In genomic region chr2:205025580-205026240, GRCh38 we compare ENCODE assay signal across 10 cellular contexts.
DNase-seq lines count a peak whose midpoint lies in the region; ATAC-seq and TF ChIP-seq lines count a peak whose summit lies in the region.
"Had no signal": no experiment of that assay in that cellular context is flagged by ENCODE, and none has a peak within 500 bp of the region (broad histone marks: within the 10 kb centered on the region; RNA-seq: fewer than 3 reads in every experiment).

No MANE protein-coding gene starts in this region.

- peaks cover 16% of the 10 kb centered on the region for H3K4me1 ChIP-seq in left ventricle myocardium inferior

- H3K9me3 Mint-ChIP-seq in activated CD4-positive, alpha-beta T cell treated with anti-CD3 and anti-CD28 coated beads for 36 hours (ENCODE audit: low read depth) = no peaks in the 10 kb centered on the region
- peaks cover 12% of the 10 kb centered on the region for H3K9me3 Mint-ChIP-seq in activated T-helper 2 cell treated with anti-CD3 and anti-CD28 coated beads, Interferon-gamma antibody, Interleukin-2, Interleukin-4, amounts not matched to agents 10 μg/mL and 5 μg/mL and 100 μg/mL, durations not matched to agents 14 hours and 24 hours and 36 hours
- H3K9me3 Mint-ChIP-seq in activated CD8-positive, alpha-beta memory T cell treated with anti-CD3 and anti-CD28 coated beads, Interleukin-2, amount 10 ng/mL, durations not matched to agents 7 days and 5 days (ENCODE audit: low read depth) = no peaks in the 10 kb centered on the region

- H3K27ac ChIP-seq in left ventricle myocardium inferior (replicated peaks) (peak overlapping the region; percentile 35), temporal lobe (ENCODE audit: low read depth, low read length) (peak overlapping the region; percentile 66)

- H3K27ac Mint-ChIP-seq in activated CD4-positive, alpha-beta T cell treated with anti-CD3 and anti-CD28 coated beads for 36 hours = peak overlapping the region; percentile 52
- H3K27ac Mint-ChIP-seq in activated T-helper 2 cell treated with anti-CD3 and anti-CD28 coated beads, Interferon-gamma antibody, Interleukin-2, Interleukin-4, amounts not matched to agents 10 μg/mL and 5 μg/mL and 100 μg/mL, durations not matched to agents 14 hours and 24 hours and 36 hours = peak overlapping the region; percentile 43
- H3K27ac Mint-ChIP-seq in activated CD8-positive, alpha-beta memory T cell treated with anti-CD3 and anti-CD28 coated beads, Interleukin-2, amount 10 ng/mL, durations not matched to agents 7 days and 5 days = no peak overlapping the region

- no peaks in the 10 kb centered on the region for H3K9me3 ChIP-seq in left ventricle myocardium inferior (replicated peaks)

- no peak for DNase-seq in activated CD4-positive, alpha-beta T cell treated with anti-CD3 and anti-CD28 coated beads for 36 hours
- no peak for DNase-seq in activated CD4-positive, alpha-beta T cell treated with anti-CD3 and anti-CD28 coated beads for 4 hours
- no peak for DNase-seq in activated T-helper 2 cell treated with anti-CD3 and anti-CD28 coated beads, Interferon-gamma antibody, Interleukin-2, Interleukin-4, amounts not matched to agents 10 μg/mL and 5 μg/mL and 100 μg/mL, durations not matched to agents 14 hours and 24 hours and 36 hours (ENCODE audit: low spot score)
- no peak for DNase-seq in left ventricle myocardium inferior
- DNase-seq in activated CD8-positive, alpha-beta memory T cell treated with anti-CD3 and anti-CD28 coated beads, Interleukin-2, amount 10 ng/mL, durations not matched to agents 7 days and 5 days = no peak
- no peak for DNase-seq in inferior parietal cortex (ENCODE audit: extremely low spot score)
- DNase-seq: H7, NCI-H526 had no signal

- H3K27me3 Mint-ChIP-seq in activated CD4-positive, alpha-beta T cell treated with anti-CD3 and anti-CD28 coated beads for 36 hours = no peaks in the 10 kb centered on the region
- no peaks in the 10 kb centered on the region for H3K27me3 Mint-ChIP-seq in activated T-helper 2 cell treated with anti-CD3 and anti-CD28 coated beads, Interferon-gamma antibody, Interleukin-2, Interleukin-4, amounts not matched to agents 10 μg/mL and 5 μg/mL and 100 μg/mL, durations not matched to agents 14 hours and 24 hours and 36 hours (ENCODE audit: low read depth)
- H3K27me3 Mint-ChIP-seq in activated CD8-positive, alpha-beta memory T cell treated with anti-CD3 and anti-CD28 coated beads, Interleukin-2, amount 10 ng/mL, durations not matched to agents 7 days and 5 days = no peaks in the 10 kb centered on the region

- CTCF ChIA-PET in activated CD4-positive, alpha-beta T cell treated with anti-CD3 and anti-CD28 coated beads for 36 hours (lab: Charles Lee) = interaction anchor here (1.2 kb wide), 1 partner anchor 68 kb away, joined by 3 read pairs; no protein-coding TSS in a partner anchor
- CTCF ChIA-PET in activated CD8-positive, alpha-beta memory T cell treated with anti-CD3 and anti-CD28 coated beads, Interleukin-2, amount 10 ng/mL, durations not matched to agents 7 days and 5 days (lab: Charles Lee) = no interaction called here

- peak overlapping the region; percentile 31 for H3K4me3 ChIP-seq in left ventricle myocardium inferior

- no peak for TF ChIP-seq CTCF in left ventricle myocardium inferior (IDR thresholded peaks at IDR 0.05; ENCODE audit: borderline replicate concordance)

- peaks cover 21% of the 10 kb centered on the region for H3K4me1 Mint-ChIP-seq in activated CD4-positive, alpha-beta T cell treated with anti-CD3 and anti-CD28 coated beads for 36 hours
- H3K4me1 Mint-ChIP-seq in activated T-helper 2 cell treated with anti-CD3 and anti-CD28 coated beads, Interferon-gamma antibody, Interleukin-2, Interleukin-4, amounts not matched to agents 10 μg/mL and 5 μg/mL and 100 μg/mL, durations not matched to agents 14 hours and 24 hours and 36 hours (ENCODE audit: low read depth) = peaks cover 34% of the 10 kb centered on the region
- H3K4me1 Mint-ChIP-seq in activated CD8-positive, alpha-beta memory T cell treated with anti-CD3 and anti-CD28 coated beads, Interleukin-2, amount 10 ng/mL, durations not matched to agents 7 days and 5 days = peaks cover 6% of the 10 kb centered on the region

- H3K36me3 Mint-ChIP-seq in activated CD4-positive, alpha-beta T cell treated with anti-CD3 and anti-CD28 coated beads for 36 hours (ENCODE audit: low read depth) = no peaks in the 10 kb centered on the region
- H3K36me3 Mint-ChIP-seq in activated T-helper 2 cell treated with anti-CD3 and anti-CD28 coated beads, Interferon-gamma antibody, Interleukin-2, Interleukin-4, amounts not matched to agents 10 μg/mL and 5 μg/mL and 100 μg/mL, durations not matched to agents 14 hours and 24 hours and 36 hours (ENCODE audit: low read depth) = peaks cover 12% of the 10 kb centered on the region
- H3K36me3 Mint-ChIP-seq in activated CD8-positive, alpha-beta memory T cell treated with anti-CD3 and anti-CD28 coated beads, Interleukin-2, amount 10 ng/mL, durations not matched to agents 7 days and 5 days = no peaks in the 10 kb centered on the region

- H3K4me3 Mint-ChIP-seq in activated CD4-positive, alpha-beta T cell treated with anti-CD3 and anti-CD28 coated beads for 36 hours = no peak overlapping the region
- peak overlapping the region; percentile 22 for H3K4me3 Mint-ChIP-seq in activated T-helper 2 cell treated with anti-CD3 and anti-CD28 coated beads, Interferon-gamma antibody, Interleukin-2, Interleukin-4, amounts not matched to agents 10 μg/mL and 5 μg/mL and 100 μg/mL, durations not matched to agents 14 hours and 24 hours and 36 hours (ENCODE audit: low read depth)
- no peak overlapping the region for H3K4me3 Mint-ChIP-seq in activated CD8-positive, alpha-beta memory T cell treated with anti-CD3 and anti-CD28 coated beads, Interleukin-2, amount 10 ng/mL, durations not matched to agents 7 days and 5 days

- no peak for ATAC-seq in activated CD4-positive, alpha-beta T cell treated with anti-CD3 and anti-CD28 coated beads for 36 hours
- no peak for ATAC-seq in activated CD8-positive, alpha-beta memory T cell treated with anti-CD3 and anti-CD28 coated beads, Interleukin-2, amount 10 ng/mL, durations not matched to agents 7 days and 5 days
- no peak for ATAC-seq in GM19463 (IDR thresholded peaks at IDR 0.05; ENCODE audit: unreplicated experiment)

- intact Hi-C loops in activated CD4-positive, alpha-beta T cell treated with anti-CD3 and anti-CD28 coated beads for 36 hours (cut with DNase I, micrococcal nuclease) = loop anchor here in 1 of 2 experiments (10.0 kb wide), 1 partner anchor 289 kb away; no protein-coding TSS in a partner anchor
- intact Hi-C loops in activated T-helper 2 cell treated with anti-CD3 and anti-CD28 coated beads, Interferon-gamma antibody, Interleukin-2, Interleukin-4, amounts not matched to agents 10 μg/mL and 5 μg/mL and 100 μg/mL, durations not matched to agents 14 hours and 24 hours and 36 hours (cut with micrococcal nuclease) = loop anchor here (1.0 to 5.0 kb wide), 5 partner anchors 23 to 657 kb away; partner anchors contain the start of gene NRP2
- intact Hi-C loops in left ventricle myocardium inferior (cut with micrococcal nuclease) = no loop called here

- H3K27me3 ChIP-seq in left ventricle myocardium inferior (ENCODE audit: low read depth) = no peaks in the 10 kb centered on the region

- no peaks in the 10 kb centered on the region for H3K36me3 ChIP-seq in left ventricle myocardium inferior

- POLR2A ChIA-PET in activated CD4-positive, alpha-beta T cell treated with anti-CD3 and anti-CD28 coated beads for 36 hours (lab: Charles Lee) = no interaction called here
